ENCODE assay signal across 1 cellular context in genomic region chr15:65029736-65030208, GRCh38.
TF ChIP-seq lines count a peak whose summit lies in the region.

No MANE protein-coding gene starts in this region.

TF ChIP-seq in K562, 482 proteins besides CTCF, POLR2A, EP300 and RAD21:
- TF ChIP-seq, protein P1, sequence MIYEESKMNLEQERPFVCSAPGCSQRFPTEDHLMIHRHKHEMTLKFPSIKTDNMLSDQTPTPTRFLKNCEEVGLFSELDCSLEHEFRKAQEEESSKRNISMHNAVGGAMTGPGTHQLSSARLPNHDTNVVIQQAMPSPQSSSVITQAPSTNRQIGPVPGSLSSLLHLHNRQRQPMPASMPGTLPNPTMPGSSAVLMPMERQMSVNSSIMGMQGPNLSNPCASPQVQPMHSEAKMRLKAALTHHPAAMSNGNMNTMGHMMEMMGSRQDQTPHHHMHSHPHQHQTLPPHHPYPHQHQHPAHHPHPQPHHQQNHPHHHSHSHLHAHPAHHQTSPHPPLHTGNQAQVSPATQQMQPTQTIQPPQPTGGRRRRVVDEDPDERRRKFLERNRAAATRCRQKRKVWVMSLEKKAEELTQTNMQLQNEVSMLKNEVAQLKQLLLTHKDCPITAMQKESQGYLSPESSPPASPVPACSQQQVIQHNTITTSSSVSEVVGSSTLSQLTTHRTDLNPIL (CRISPR knock-in tag; IDR thresholded peaks at IDR 0.05), result no peak
- TF ChIP-seq HDAC6 (IDR thresholded peaks at IDR 0.05; ENCODE audit: low read depth, low read length) (no peak), ZC3H11A (IDR thresholded peaks at IDR 0.05; ENCODE audit: low read depth, low read length) (peak; percentile 67; the same call in 1 of the 2 replicates), ZNF121 (CRISPR knock-in tag; conservative IDR thresholded peaks at IDR 0.05) (peak; percentile 79), ZNF764 (CRISPR knock-in tag; IDR thresholded peaks at IDR 0.05; ENCODE audit: low read depth) (no peak), HNRNPH1 (optimal IDR thresholded peaks at IDR 0.05; ENCODE audit: low read depth, low read length) (no peak)
